1 cellular context compared by ENCODE assay signal in genomic region chr20:47360207-47360488, GRCh38.
TF ChIP-seq lines count a peak whose summit lies in the region.

No MANE protein-coding gene starts in this region.

TF ChIP-seq in GM23338, 12 proteins besides CTCF, POLR2A, EP300 and RAD21 (continued from another document):
- TF ChIP-seq, protein P1, sequence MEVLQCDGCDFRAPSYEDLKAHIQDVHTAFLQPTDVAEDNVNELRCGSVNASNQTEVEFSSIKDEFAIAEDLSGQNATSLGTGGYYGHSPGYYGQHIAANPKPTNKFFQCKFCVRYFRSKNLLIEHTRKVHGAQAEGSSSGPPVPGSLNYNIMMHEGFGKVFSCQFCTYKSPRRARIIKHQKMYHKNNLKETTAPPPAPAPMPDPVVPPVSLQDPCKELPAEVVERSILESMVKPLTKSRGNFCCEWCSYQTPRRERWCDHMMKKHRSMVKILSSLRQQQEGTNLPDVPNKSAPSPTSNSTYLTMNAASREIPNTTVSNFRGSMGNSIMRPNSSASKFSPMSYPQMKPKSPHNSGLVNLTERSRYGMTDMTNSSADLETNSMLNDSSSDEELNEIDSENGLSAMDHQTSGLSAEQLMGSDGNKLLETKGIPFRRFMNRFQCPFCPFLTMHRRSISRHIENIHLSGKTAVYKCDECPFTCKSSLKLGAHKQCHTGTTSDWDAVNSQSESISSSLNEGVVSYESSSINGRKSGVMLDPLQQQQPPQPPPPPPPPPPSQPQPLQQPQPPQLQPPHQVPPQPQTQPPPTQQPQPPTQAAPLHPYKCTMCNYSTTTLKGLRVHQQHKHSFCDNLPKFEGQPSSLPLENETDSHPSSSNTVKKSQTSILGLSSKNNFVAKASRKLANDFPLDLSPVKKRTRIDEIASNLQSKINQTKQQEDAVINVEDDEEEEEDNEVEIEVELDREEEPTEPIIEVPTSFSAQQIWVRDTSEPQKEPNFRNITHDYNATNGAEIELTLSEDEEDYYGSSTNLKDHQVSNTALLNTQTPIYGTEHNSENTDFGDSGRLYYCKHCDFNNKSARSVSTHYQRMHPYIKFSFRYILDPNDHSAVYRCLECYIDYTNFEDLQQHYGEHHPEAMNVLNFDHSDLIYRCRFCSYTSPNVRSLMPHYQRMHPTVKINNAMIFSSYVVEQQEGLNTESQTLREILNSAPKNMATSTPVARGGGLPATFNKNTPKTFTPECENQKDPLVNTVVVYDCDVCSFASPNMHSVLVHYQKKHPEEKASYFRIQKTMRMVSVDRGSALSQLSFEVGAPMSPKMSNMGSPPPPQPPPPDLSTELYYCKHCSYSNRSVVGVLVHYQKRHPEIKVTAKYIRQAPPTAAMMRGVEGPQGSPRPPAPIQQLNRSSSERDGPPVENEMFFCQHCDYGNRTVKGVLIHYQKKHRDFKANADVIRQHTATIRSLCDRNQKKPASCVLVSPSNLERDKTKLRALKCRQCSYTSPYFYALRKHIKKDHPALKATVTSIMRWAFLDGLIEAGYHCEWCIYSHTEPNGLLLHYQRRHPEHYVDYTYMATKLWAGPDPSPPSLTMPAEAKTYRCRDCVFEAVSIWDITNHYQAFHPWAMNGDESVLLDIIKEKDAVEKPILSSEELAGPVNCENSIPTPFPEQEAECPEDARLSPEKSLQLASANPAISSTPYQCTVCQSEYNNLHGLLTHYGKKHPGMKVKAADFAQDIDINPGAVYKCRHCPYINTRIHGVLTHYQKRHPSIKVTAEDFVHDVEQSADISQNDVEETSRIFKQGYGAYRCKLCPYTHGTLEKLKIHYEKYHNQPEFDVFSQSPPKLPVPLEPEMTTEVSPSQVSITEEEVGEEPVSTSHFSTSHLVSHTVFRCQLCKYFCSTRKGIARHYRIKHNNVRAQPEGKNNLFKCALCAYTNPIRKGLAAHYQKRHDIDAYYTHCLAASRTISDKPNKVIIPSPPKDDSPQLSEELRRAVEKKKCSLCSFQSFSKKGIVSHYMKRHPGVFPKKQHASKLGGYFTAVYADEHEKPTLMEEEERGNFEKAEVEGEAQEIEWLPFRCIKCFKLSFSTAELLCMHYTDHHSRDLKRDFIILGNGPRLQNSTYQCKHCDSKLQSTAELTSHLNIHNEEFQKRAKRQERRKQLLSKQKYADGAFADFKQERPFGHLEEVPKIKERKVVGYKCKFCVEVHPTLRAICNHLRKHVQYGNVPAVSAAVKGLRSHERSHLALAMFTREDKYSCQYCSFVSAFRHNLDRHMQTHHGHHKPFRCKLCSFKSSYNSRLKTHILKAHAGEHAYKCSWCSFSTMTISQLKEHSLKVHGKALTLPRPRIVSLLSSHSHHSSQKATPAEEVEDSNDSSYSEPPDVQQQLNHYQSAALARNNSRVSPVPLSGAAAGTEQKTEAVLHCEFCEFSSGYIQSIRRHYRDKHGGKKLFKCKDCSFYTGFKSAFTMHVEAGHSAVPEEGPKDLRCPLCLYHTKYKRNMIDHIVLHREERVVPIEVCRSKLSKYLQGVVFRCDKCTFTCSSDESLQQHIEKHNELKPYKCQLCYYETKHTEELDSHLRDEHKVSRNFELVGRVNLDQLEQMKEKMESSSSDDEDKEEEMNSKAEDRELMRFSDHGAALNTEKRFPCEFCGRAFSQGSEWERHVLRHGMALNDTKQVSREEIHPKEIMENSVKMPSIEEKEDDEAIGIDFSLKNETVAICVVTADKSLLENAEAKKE (CRISPR knock-in tag; IDR thresholded peaks at IDR 0.05) = no peak
- TF ChIP-seq EZH2phosphoT487 (IDR thresholded peaks at IDR 0.05; ENCODE audit: unreplicated experiment) (no peak), REST (IDR thresholded peaks at IDR 0.05; ENCODE audit: unreplicated experiment) (no peak), STAT1 (IDR thresholded peaks at IDR 0.05; ENCODE audit: unreplicated experiment) (no peak)
- TF ChIP-seq, protein P2, sequence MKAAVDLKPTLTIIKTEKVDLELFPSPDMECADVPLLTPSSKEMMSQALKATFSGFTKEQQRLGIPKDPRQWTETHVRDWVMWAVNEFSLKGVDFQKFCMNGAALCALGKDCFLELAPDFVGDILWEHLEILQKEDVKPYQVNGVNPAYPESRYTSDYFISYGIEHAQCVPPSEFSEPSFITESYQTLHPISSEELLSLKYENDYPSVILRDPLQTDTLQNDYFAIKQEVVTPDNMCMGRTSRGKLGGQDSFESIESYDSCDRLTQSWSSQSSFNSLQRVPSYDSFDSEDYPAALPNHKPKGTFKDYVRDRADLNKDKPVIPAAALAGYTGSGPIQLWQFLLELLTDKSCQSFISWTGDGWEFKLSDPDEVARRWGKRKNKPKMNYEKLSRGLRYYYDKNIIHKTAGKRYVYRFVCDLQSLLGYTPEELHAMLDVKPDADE (IDR thresholded peaks at IDR 0.05) = no peak
